14 cellular contexts compared by ENCODE assay signal in genomic region chr7:101608772-101609713, GRCh38. TPM values are rescaled to one million over a fixed set of nuclear protein-coding genes. Genes with fewer than 3 reads are reported as not detected.
DNase-seq lines count a peak whose midpoint lies in the region; ATAC-seq and TF ChIP-seq lines count a peak whose summit lies in the region.
"Had no signal": no experiment of that assay in that cellular context is flagged by ENCODE, and none has a peak within 500 bp of the region (broad histone marks: within the 10 kb centered on the region; RNA-seq: fewer than 3 reads in every experiment).

No MANE protein-coding gene starts in this region.

- DNase-seq in natural killer cell treated with Interleukin-12 subunit alpha and Interleukin-12 subunit beta and Interleukin-15 and Interleukin-18, amount 100 ng/mL, for 72 hours (ENCODE audit: low spot score), result no peak
- DNase-seq in natural killer cell, result no peak
- DNase-seq in body of pancreas, result peak; percentile 80 to 92 (median 90)
- peak; percentile 80 for DNase-seq in lower lobe of right lung
- no peak for DNase-seq in hepatic stellate cell (ENCODE audit: low spot score)
- no peak for DNase-seq in NCI-H1092 treated with DMSO at 0.1 percent for 48 hours (lab: John Stamatoyannopoulos, UW)
- DNase-seq in kidney glomerular epithelial cell (lab: John Stamatoyannopoulos, UW), result no peak
- DNase-seq: activated naive CD4-positive, alpha-beta T cell treated with anti-CD3 and anti-CD28 coated beads, Interleukin-2, amount 10 ng/mL, durations not matched to agents 7 days and 5 days; head of caudate nucleus; SHP77 had no signal

- no peaks in the 10 kb centered on the region for H3K27me3 ChIP-seq in body of pancreas
- H3K27me3 ChIP-seq in lower lobe of right lung (ENCODE audit: low read depth), result peaks cover 2% of the 10 kb centered on the region

- no peak overlapping the region for H3K27ac Mint-ChIP-seq in natural killer cell treated with Interleukin-12 subunit alpha and Interleukin-12 subunit beta and Interleukin-15 and Interleukin-18, amount 100 ng/mL, for 72 hours
- no peak overlapping the region for H3K27ac Mint-ChIP-seq in natural killer cell
- H3K27ac Mint-ChIP-seq: activated naive CD4-positive, alpha-beta T cell treated with anti-CD3 and anti-CD28 coated beads, Interleukin-2, amount 10 ng/mL, durations not matched to agents 7 days and 5 days; memory B cell had no signal

- H3K4me3 ChIP-seq in body of pancreas (no peak overlapping the region), lower lobe of right lung (no peak overlapping the region)

- H3K36me3 Mint-ChIP-seq in natural killer cell treated with Interleukin-12 subunit alpha and Interleukin-12 subunit beta and Interleukin-15 and Interleukin-18, amount 100 ng/mL, for 72 hours, result no peaks in the 10 kb centered on the region
- no peaks in the 10 kb centered on the region for H3K36me3 Mint-ChIP-seq in natural killer cell
- H3K36me3 Mint-ChIP-seq: activated naive CD4-positive, alpha-beta T cell treated with anti-CD3 and anti-CD28 coated beads, Interleukin-2, amount 10 ng/mL, durations not matched to agents 7 days and 5 days; memory B cell had no signal

- no peaks in the 10 kb centered on the region for H3K4me1 Mint-ChIP-seq in natural killer cell treated with Interleukin-12 subunit alpha and Interleukin-12 subunit beta and Interleukin-15 and Interleukin-18, amount 100 ng/mL, for 72 hours (ENCODE audit: low read depth in 2 of 2)
- no peaks in the 10 kb centered on the region for H3K4me1 Mint-ChIP-seq in natural killer cell
- H3K4me1 Mint-ChIP-seq: activated naive CD4-positive, alpha-beta T cell treated with anti-CD3 and anti-CD28 coated beads, Interleukin-2, amount 10 ng/mL, durations not matched to agents 7 days and 5 days; central memory CD8-positive, alpha-beta T cell; memory B cell had no signal

- WGBS in body of pancreas, 2 donors, result 20 to 30% methylated on average over 8 to 12 of the region's 12 CpGs

- H3K27me3 Mint-ChIP-seq in natural killer cell treated with Interleukin-12 subunit alpha and Interleukin-12 subunit beta and Interleukin-15 and Interleukin-18, amount 100 ng/mL, for 72 hours, result peaks cover 7% of the 10 kb centered on the region in 2 donors
- H3K27me3 Mint-ChIP-seq in natural killer cell (ENCODE audit: low read depth in 2 of 2), result no peaks in the 10 kb centered on the region

- H3K4me1 ChIP-seq in body of pancreas, result peaks cover 14% of the 10 kb centered on the region
- no peaks in the 10 kb centered on the region for H3K4me1 ChIP-seq in lower lobe of right lung

- H3K36me3 ChIP-seq in body of pancreas (replicated peaks in 1 of 2; ENCODE audit: insufficient read depth in 1 of 2, low read depth in 2 of 2) (no peaks in the 10 kb centered on the region), lower lobe of right lung (no peaks in the 10 kb centered on the region)

- H3K9me3 Mint-ChIP-seq in natural killer cell treated with Interleukin-12 subunit alpha and Interleukin-12 subunit beta and Interleukin-15 and Interleukin-18, amount 100 ng/mL, for 72 hours, result no peaks in the 10 kb centered on the region
- H3K9me3 Mint-ChIP-seq in natural killer cell, result no peaks in the 10 kb centered on the region
- H3K9me3 Mint-ChIP-seq: activated naive CD4-positive, alpha-beta T cell treated with anti-CD3 and anti-CD28 coated beads, Interleukin-2, amount 10 ng/mL, durations not matched to agents 7 days and 5 days; central memory CD8-positive, alpha-beta T cell; memory B cell had no signal

- ATAC-seq in natural killer cell treated with Interleukin-12 subunit alpha and Interleukin-12 subunit beta and Interleukin-15 and Interleukin-18, amount 100 ng/mL, for 72 hours, result peak; percentile 14 to 41
- ATAC-seq in natural killer cell, result no peak
- peak; percentile 98 for ATAC-seq in body of pancreas
- peak; percentile 92 to 95 for ATAC-seq in lower lobe of right lung
- ATAC-seq in GM21717 (IDR thresholded peaks at IDR 0.05; ENCODE audit: unreplicated experiment), result no peak

- TF ChIP-seq CTCF in natural killer cell (IDR thresholded peaks at IDR 0.05) (no peak), body of pancreas (IDR thresholded peaks at IDR 0.05) (peak in 2 of 7 experiments; percentile 4 to 16), lower lobe of right lung (IDR thresholded peaks at IDR 0.05) (no peak)

- H3K27ac ChIP-seq in body of pancreas (no peak overlapping the region), lower lobe of right lung (no peak overlapping the region)

- intact Hi-C loops in natural killer cell (cut with micrococcal nuclease) (no loop called here), body of pancreas (cut with DNase I) (loop anchor here (10.0 kb wide), 1 partner anchor 626 kb away; no protein-coding TSS in a partner anchor), lower lobe of right lung (cut with DNase I) (no loop called here)

- TF ChIP-seq POLR2A in body of pancreas (IDR thresholded peaks at IDR 0.05), result no peak

- H3K9me3 ChIP-seq in body of pancreas, result no peaks in the 10 kb centered on the region
- H3K9me3 ChIP-seq in lower lobe of right lung, result no peaks in the 10 kb centered on the region

- H3K4me3 Mint-ChIP-seq in natural killer cell treated with Interleukin-12 subunit alpha and Interleukin-12 subunit beta and Interleukin-15 and Interleukin-18, amount 100 ng/mL, for 72 hours, result no peak overlapping the region
- no peak overlapping the region for H3K4me3 Mint-ChIP-seq in natural killer cell
- H3K4me3 Mint-ChIP-seq: activated naive CD4-positive, alpha-beta T cell treated with anti-CD3 and anti-CD28 coated beads, Interleukin-2, amount 10 ng/mL, durations not matched to agents 7 days and 5 days; central memory CD8-positive, alpha-beta T cell; memory B cell had no signal

RNA-seq across cellular contexts. Expression of gene MYL10, which starts 20.1 kb away (rescaled TPM):
- not detected for total RNA-seq in natural killer cell treated with Interleukin-12 subunit alpha and Interleukin-12 subunit beta and Interleukin-15 and Interleukin-18, amount 100 ng/mL, for 72 hours
- not detected for total RNA-seq in natural killer cell
- not detected for total RNA-seq in body of pancreas
- not detected for total RNA-seq in lower lobe of right lung
- total RNA-seq: posterior vena cava had no signal

Comparison
In these comparisons a context has a peak if more than half of its experiments do, and no peak if none do; other contexts are left out.
1. ATAC-seq: peak in natural killer cell treated with Interleukin-12 subunit alpha and Interleukin-12 subunit beta and Interleukin-15 and Interleukin-18, amount 100 ng/mL, for 72 hours (2 of 2), body of pancreas (single experiment) and lower lobe of right lung (2 of 2); none in natural killer cell (0 of 3) and GM21717 (single experiment).
2. DNase-seq: peak in body of pancreas (4 of 4) and lower lobe of right lung (single experiment); none in natural killer cell treated with Interleukin-12 subunit alpha and Interleukin-12 subunit beta and Interleukin-15 and Interleukin-18, amount 100 ng/mL, for 72 hours (single experiment), natural killer cell (single experiment), hepatic stellate cell (single experiment), NCI-H1092 treated with DMSO at 0.1 percent for 48 hours (single experiment) and kidney glomerular epithelial cell (single experiment).